26 cellular contexts compared by ENCODE assay signal in the genomic region with DNA sequence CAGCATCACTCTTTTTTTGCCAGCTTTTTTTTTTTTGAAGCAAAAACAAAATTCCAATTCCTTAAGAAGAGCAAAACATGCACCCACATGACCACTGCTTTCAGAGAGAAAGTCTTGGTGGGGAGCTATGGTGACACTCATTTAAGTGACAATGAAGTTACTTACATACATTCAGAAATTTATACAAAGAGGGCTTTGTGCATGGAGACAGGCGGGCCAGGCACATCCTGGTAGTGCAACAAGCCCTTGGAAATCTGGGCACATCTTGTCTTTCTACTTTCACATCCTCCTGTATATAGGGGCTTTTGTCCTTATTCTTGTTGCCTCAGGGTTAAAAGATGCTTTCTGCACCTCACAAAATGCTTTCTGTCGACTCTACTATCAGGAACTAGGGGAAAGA. TPM values are rescaled to one million over a fixed set of nuclear protein-coding genes. Genes with fewer than 3 reads are reported as not detected.
DNase-seq lines count a peak whose midpoint lies in the region; ATAC-seq and TF ChIP-seq lines count a peak whose summit lies in the region.
"Had no signal": no experiment of that assay in that cellular context is flagged by ENCODE, and none has a peak within 500 bp of the region (broad histone marks: within the 10 kb centered on the region; RNA-seq: fewer than 3 reads in every experiment).

No MANE protein-coding gene starts in this region.

- H3K4me3 ChIP-seq in GM23248 (no peak overlapping the region), right lobe of liver (no peak overlapping the region), heart right ventricle (no peak overlapping the region)
- H3K4me3 ChIP-seq: BLaER1, GM12878 had no signal

- H4K20me1 ChIP-seq in GM23248 (ENCODE audit: insufficient read depth): no peaks in the 10 kb centered on the region
- H4K20me1 ChIP-seq: BLaER1 had no signal

- H3F3A ChIP-seq in GM23248 (ENCODE audit: insufficient read depth): no peaks in the 10 kb centered on the region

- H2AFZ ChIP-seq in GM23248: no peak overlapping the region

- no peak overlapping the region for H3K9ac ChIP-seq in GM23248
- H3K9ac ChIP-seq: BLaER1 had no signal

- intact Hi-C loops in right lobe of liver (cut with DNase I) (no loop called here), heart right ventricle (cut with DNase I) (no loop called here)

- WGBS in GM23248 (ENCODE audit: low coverage in 1 of 2, low lambda C conversion rate in 2 of 2, missing lambda C conversion rate in 2 of 2), 2 experiments: 50 to 53% methylated on average over 2 of the region's 2 CpGs
- WGBS in right lobe of liver (ENCODE audit: insufficient coverage, low coverage, low lambda C conversion rate, missing lambda C conversion rate): 75% methylated on average over 2 of the region's 2 CpGs
- 84 to 85% methylated on average over 2 of the region's 2 CpGs for WGBS in heart right ventricle, 2 donors

- H3K9me3 ChIP-seq in GM23248 (ENCODE audit: low read depth) (no peaks in the 10 kb centered on the region), right lobe of liver (no peaks in the 10 kb centered on the region), heart right ventricle (peaks cover 0 to 29% (median 14%) of the 10 kb centered on the region in 11 donors)

- TF ChIP-seq CTCF in right lobe of liver (IDR thresholded peaks at IDR 0.05): no peak
- TF ChIP-seq CTCF in heart right ventricle (IDR thresholded peaks at IDR 0.05): no peak

- no peak for TF ChIP-seq POLR2A in right lobe of liver (IDR thresholded peaks at IDR 0.05)

- H3K27ac ChIP-seq in caudate nucleus (ENCODE audit: low read depth, low read length) (peak overlapping the region; percentile 17), GM23248 (no peak overlapping the region), right lobe of liver (no peak overlapping the region), heart right ventricle (no peak overlapping the region)
- H3K27ac ChIP-seq: BLaER1, HL-60 had no signal

- H3K4me1 ChIP-seq in GM23248 (ENCODE audit: insufficient read depth): no peaks in the 10 kb centered on the region
- no peaks in the 10 kb centered on the region for H3K4me1 ChIP-seq in right lobe of liver
- peaks cover 0 to 13% (median 4%) of the 10 kb centered on the region in 9 donors for H3K4me1 ChIP-seq in heart right ventricle
- H3K4me1 ChIP-seq: BLaER1, Caco-2 had no signal

- ATAC-seq in right lobe of liver: no peak
- ATAC-seq in heart right ventricle: no peak
- ATAC-seq in GM21786 (IDR thresholded peaks at IDR 0.05; ENCODE audit: unreplicated experiment): no peak
- ATAC-seq: GM12878 had no signal

- DNase-seq in caudate nucleus (lab: John Stamatoyannopoulos, UW) (peak in 8 of 61 donors; percentile 1 to 15 (median 4)), globus pallidus (ENCODE audit: low spot score) (peak; percentile 71), midbrain (lab: John Stamatoyannopoulos, UW) (peak; percentile 47), GM23248 (no peak), right lobe of liver (no peak), heart right ventricle (no peak)
- DNase-seq: Caco-2; CD4-positive, alpha-beta T cell; DMS 273 treated with DMSO at 0.1 percent for 48 hours; DND-41; H9; KBM-7; MM.1S; NCI-H1092; NCI-H1436; NCI-H187 treated with DMSO at 0.1 percent for 48 hours; NCI-H2227 treated with DMSO at 0.1 percent for 48 hours; NCI-H524; NCI-H774; NK-92 treated with Interleukin-12 subunit alpha and Interleukin-12 subunit beta, amount 100 ng/mL, for 24 hours; SIG-M5 had no signal

- no peaks in the 10 kb centered on the region for H3K9me2 ChIP-seq in GM23248 (ENCODE audit: insufficient read depth)

- no peaks in the 10 kb centered on the region for H3K79me2 ChIP-seq in GM23248 (ENCODE audit: insufficient read depth)

- H3K4me2 ChIP-seq in GM23248 (ENCODE audit: unreplicated experiment): no peak overlapping the region
- H3K4me2 ChIP-seq: BLaER1 had no signal

- no peaks in the 10 kb centered on the region for H3K27me3 ChIP-seq in GM23248 (replicated peaks; ENCODE audit: insufficient read depth)
- no peaks in the 10 kb centered on the region for H3K27me3 ChIP-seq in right lobe of liver
- no peaks in the 10 kb centered on the region for H3K27me3 ChIP-seq in heart right ventricle
- H3K27me3 ChIP-seq: BLaER1 had no signal

- in situ Hi-C loops in GM23248 (cut with MboI): no loop called here

- no peaks in the 10 kb centered on the region for H3K36me3 ChIP-seq in GM23248 (ENCODE audit: low read depth)
- H3K36me3 ChIP-seq in right lobe of liver: no peaks in the 10 kb centered on the region
- no peaks in the 10 kb centered on the region for H3K36me3 ChIP-seq in heart right ventricle
- H3K36me3 ChIP-seq: BLaER1 had no signal

RNA-seq across cellular contexts. Expression of a gene that starts 55.8 kb away (rescaled TPM):
- not detected in 2 replicates for total RNA-seq in GM23248 (2014; rRNA removed; shearing (Covaris generic))
- polyA plus RNA-seq in GM23248 (2016; fragmentation: Nextera tagmentation; extraction: Ambion mirVana) (not detected in 2 replicates), heart right ventricle (not detected)
- total RNA-seq in right lobe of liver (not detected), heart right ventricle (under 1 TPM in 1 of 10 donors, not detected in 9; 0.12 TPM)
- total RNA-seq: Caco-2; CD4-positive, alpha-beta T cell; H9; HT-29 had no signal

Comparison
In these comparisons a context has a peak if more than half of its experiments do, and no peak if none do; other contexts are left out.
1. DNase-seq: peak in globus pallidus (single experiment) and midbrain (single experiment); none in GM23248 (single experiment), right lobe of liver (0 of 3) and heart right ventricle (0 of 2).